16 cellular contexts compared by ENCODE assay signal in the genomic region with DNA sequence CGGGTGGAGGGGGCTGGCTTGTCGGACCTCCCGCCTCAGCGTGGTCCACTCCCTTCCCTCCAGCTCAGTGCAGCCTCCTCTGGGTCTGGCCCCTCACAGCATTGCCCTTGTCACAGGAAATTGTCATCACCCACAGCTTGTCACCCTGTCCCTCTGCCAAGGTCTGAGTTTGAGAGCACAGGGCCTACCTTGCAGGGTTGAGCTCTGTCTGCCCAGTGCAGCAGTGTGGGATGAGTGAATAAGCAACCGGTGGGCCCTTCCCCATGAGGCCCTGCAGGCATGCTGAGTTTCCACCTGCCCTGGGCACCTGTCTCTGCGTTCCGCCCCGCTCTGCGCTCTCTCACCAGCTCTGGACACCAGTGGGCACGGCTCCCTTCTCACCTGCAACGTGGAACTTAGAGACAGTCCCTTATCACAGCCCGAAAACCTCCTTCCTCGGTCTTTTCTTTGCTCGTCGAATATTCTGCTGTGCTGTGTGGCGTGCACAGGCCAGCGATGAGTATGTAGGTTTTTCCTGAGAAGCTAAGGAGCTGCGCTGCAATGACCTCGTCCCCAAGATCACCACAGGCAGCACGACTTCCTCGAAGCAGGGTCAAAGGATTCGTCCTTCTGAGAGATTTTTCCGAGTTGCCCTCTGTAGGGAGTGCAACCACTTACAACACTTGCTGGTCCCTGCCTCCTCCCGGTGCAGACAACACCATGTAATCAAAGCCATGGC. TPM values are rescaled to one million over a fixed set of nuclear protein-coding genes. Genes with fewer than 3 reads are reported as not detected.
A peak's percentile ranks its signal among the peaks of the same experiment; 100 is the strongest.
DNase-seq lines count a peak whose midpoint lies in the region; ATAC-seq and TF ChIP-seq lines count a peak whose summit lies in the region.
"Had no signal": no experiment of that assay in that cellular context is flagged by ENCODE, and none has a peak within 500 bp of the region (broad histone marks: within the 10 kb centered on the region; RNA-seq: fewer than 3 reads in every experiment).

No MANE protein-coding gene starts in this region.

- 50 to 67% (median 61%) methylated on average over 22 to 24 of the region's 24 CpGs for WGBS in heart left ventricle, 4 donors

- ATAC-seq in heart left ventricle (peak; percentile 59 to 76 (median 69)), natural killer cell (peak; percentile 92 to 94 (median 94))
- ATAC-seq: activated T-cell treated with anti-CD3 and anti-CD28 coated beads, Interleukin-2, amount 50 U/mL, for 4 hours had no signal

- H3K4me1 ChIP-seq in BLaER1 treated with 17β-estradiol and CSF1 and Interleukin-3, amounts not matched to agents 10 nM and 100 nM = peaks cover 19 to 70% (median 54%) of the 10 kb centered on the region in 10 experiments
- H3K4me1 ChIP-seq in heart left ventricle = peaks cover 18 to 68% (median 46%) of the 10 kb centered on the region in 12 donors

- CTCF ChIA-PET in Calu3 (lab: Charles Lee) = no interaction called here

- BruUV-seq in Calu3 (replicated peaks; lab: Mats Ljungman, UMichigan) = no TSS peak

- H3K9me3 ChIP-seq in BLaER1 treated with 17β-estradiol and CSF1 and Interleukin-3, amounts not matched to agents 10 nM and 100 nM (replicated peaks in 1 of 11) = no peaks in the 10 kb centered on the region
- H3K9me3 ChIP-seq in KOPT-K1 (ENCODE audit: insufficient read depth, low read length, poor library complexity, severe bottlenecking) (no peaks in the 10 kb centered on the region), heart left ventricle (no peaks in the 10 kb centered on the region)
- H3K9me3 ChIP-seq: SJCRH30, tibial nerve had no signal

- no peak overlapping the region for H3K9ac ChIP-seq in BLaER1 treated with 17β-estradiol and CSF1 and Interleukin-3, amounts not matched to agents 10 nM and 100 nM

- no peaks in the 10 kb centered on the region for H3K36me3 ChIP-seq in BLaER1 treated with 17β-estradiol and CSF1 and Interleukin-3, amounts not matched to agents 10 nM and 100 nM
- H3K36me3 ChIP-seq in KOPT-K1 (ENCODE audit: insufficient read depth, low read length) = no peaks in the 10 kb centered on the region
- no peaks in the 10 kb centered on the region for H3K36me3 ChIP-seq in heart left ventricle
- H3K36me3 ChIP-seq: SJCRH30, tibial nerve had no signal

- DNase-seq in heart left ventricle = peak in 3 of 5 donors; percentile 66 to 85 (median 68)
- peak; percentile 55 for DNase-seq in natural killer cell
- DNase-seq in OCI-M2 (lab: John Stamatoyannopoulos, UW; ENCODE audit: unreplicated experiment) = no peak
- no peak for DNase-seq in NCI-H146 (lab: John Stamatoyannopoulos, UW)
- no peak for DNase-seq in RKO (ENCODE audit: low spot score)
- DNase-seq in Calu3 = no peak
- DNase-seq: activated naive CD8-positive, alpha-beta T cell treated with anti-CD3 and anti-CD28 coated beads, Interleukin-2, amount 10 ng/mL, durations not matched to agents 7 days and 5 days; activated T-cell treated with anti-CD3 and anti-CD28 coated beads, Interleukin-2, amount 50 U/mL, for 4 hours; erythroblast; naive B cell; NCI-H1092; stimulated activated CD4-positive, alpha-beta T cell treated with anti-CD3 and anti-CD28 coated beads, Interleukin-2, amount 100 ng/mL, for 24 hours had no signal

- H3K27me3 Mint-ChIP-seq in natural killer cell (ENCODE audit: low read depth in 2 of 2) (no peaks in the 10 kb centered on the region), Calu3 (ENCODE audit: unreplicated experiment) (no peaks in the 10 kb centered on the region)

- no peaks in the 10 kb centered on the region for H3K27me3 ChIP-seq in BLaER1 treated with 17β-estradiol and CSF1 and Interleukin-3, amounts not matched to agents 10 nM and 100 nM
- H3K27me3 ChIP-seq in heart left ventricle = no peaks in the 10 kb centered on the region
- H3K27me3 ChIP-seq: SJCRH30, tibial nerve had no signal

- peak overlapping the region; percentile 90 to 93 for H3K27ac Mint-ChIP-seq in natural killer cell
- H3K27ac Mint-ChIP-seq in Calu3 (ENCODE audit: unreplicated experiment) = no peak overlapping the region
- H3K27ac Mint-ChIP-seq: activated naive CD8-positive, alpha-beta T cell treated with anti-CD3 and anti-CD28 coated beads, Interleukin-2, amount 10 ng/mL, durations not matched to agents 7 days and 5 days had no signal

- no peaks in the 10 kb centered on the region for H3K9me3 Mint-ChIP-seq in natural killer cell
- H3K9me3 Mint-ChIP-seq in Calu3 (ENCODE audit: low read depth, unreplicated experiment) = no peaks in the 10 kb centered on the region
- H3K9me3 Mint-ChIP-seq: activated T-cell treated with anti-CD3 and anti-CD28 coated beads, Interleukin-2, amount 50 U/mL, for 4 hours had no signal

- no peaks in the 10 kb centered on the region; a peak in 1 of 22 replicates for H4K20me1 ChIP-seq in BLaER1 treated with 17β-estradiol and CSF1 and Interleukin-3, amounts not matched to agents 10 nM and 100 nM

- no peaks in the 10 kb centered on the region for H3K36me3 Mint-ChIP-seq in natural killer cell
- no peaks in the 10 kb centered on the region for H3K36me3 Mint-ChIP-seq in Calu3 (ENCODE audit: insufficient read depth, unreplicated experiment)
- H3K36me3 Mint-ChIP-seq: activated naive CD8-positive, alpha-beta T cell treated with anti-CD3 and anti-CD28 coated beads, Interleukin-2, amount 10 ng/mL, durations not matched to agents 7 days and 5 days; naive B cell had no signal

- no peak for TF ChIP-seq POLR2A in heart left ventricle (IDR thresholded peaks at IDR 0.05)

- no peak overlapping the region for H3K4me3 ChIP-seq in BLaER1 treated with 17β-estradiol and CSF1 and Interleukin-3, amounts not matched to agents 10 nM and 100 nM
- no peak overlapping the region for H3K4me3 ChIP-seq in heart left ventricle
- H3K4me3 ChIP-seq: SJCRH30, tibial nerve had no signal

- no peak overlapping the region for H3K27ac ChIP-seq in BLaER1 treated with 17β-estradiol and CSF1 and Interleukin-3, amounts not matched to agents 10 nM and 100 nM
- H3K27ac ChIP-seq in KOPT-K1 (ENCODE audit: low read depth, low read length, poor library complexity, severe bottlenecking) (peak overlapping the region; percentile 26), heart left ventricle (peak overlapping the region; percentile 14 to 96 (median 74))
- H3K27ac ChIP-seq: SJCRH30 had no signal

- intact Hi-C loops in heart left ventricle (cut with DNase I) (loop anchor here in 2 of 10 donors (1.0 to 2.0 kb wide), 2 partner anchors 26 to 89 kb away; a partner anchor contains a TSS), natural killer cell (cut with micrococcal nuclease) (loop anchor here (5.0 kb wide), 1 partner anchor 35 kb away; no protein-coding TSS in a partner anchor), Calu3 (cut with micrococcal nuclease; ENCODE audit: unreplicated experiment) (no loop called here)

- H3K4me3 Mint-ChIP-seq in natural killer cell (peak overlapping the region; percentile 72), Calu3 (ENCODE audit: low read depth, unreplicated experiment) (no peak overlapping the region)
- H3K4me3 Mint-ChIP-seq: activated naive CD8-positive, alpha-beta T cell treated with anti-CD3 and anti-CD28 coated beads, Interleukin-2, amount 10 ng/mL, durations not matched to agents 7 days and 5 days; activated T-cell treated with anti-CD3 and anti-CD28 coated beads, Interleukin-2, amount 50 U/mL, for 4 hours; naive B cell had no signal

- H3K4me2 ChIP-seq in BLaER1 treated with 17β-estradiol and CSF1 and Interleukin-3, amounts not matched to agents 10 nM and 100 nM = peak overlapping the region in 7 of 11 experiments; percentile 3 to 51 (median 28); a peak in 8 of 22 replicates

- no peak for TF ChIP-seq CTCF in heart left ventricle (IDR thresholded peaks at IDR 0.05)
- no peak for TF ChIP-seq CTCF in natural killer cell (IDR thresholded peaks at IDR 0.05)
- TF ChIP-seq CTCF in Calu3 (IDR thresholded peaks at IDR 0.05; ENCODE audit: unreplicated experiment) = no peak

- H3K4me1 Mint-ChIP-seq in natural killer cell = peaks cover 47 to 59% of the 10 kb centered on the region in 2 donors
- peaks cover 17% of the 10 kb centered on the region for H3K4me1 Mint-ChIP-seq in Calu3 (ENCODE audit: low read depth, unreplicated experiment)
- H3K4me1 Mint-ChIP-seq: activated naive CD8-positive, alpha-beta T cell treated with anti-CD3 and anti-CD28 coated beads, Interleukin-2, amount 10 ng/mL, durations not matched to agents 7 days and 5 days had no signal

RNA-seq across cellular contexts. Expression of a gene that starts 26.9 kb away (rescaled TPM):
- total RNA-seq in heart left ventricle (10 to 100 TPM; 12.1 to 47.3 (median 22.1) TPM), natural killer cell (100 to 1,000 TPM; 126 to 228 (median 192) TPM), Calu3 (2022) (11.7 and 17.7 TPM in 2 replicates)
- 10 to 100 TPM in 1 of 2 donors, 1 to 10 TPM in 1; 8.0 to 12.1 TPM for polyA plus RNA-seq in heart left ventricle

Comparison
In these comparisons a context has a peak if more than half of its experiments do, and no peak if none do; other contexts are left out.
1. H3K27ac ChIP-seq: peak in KOPT-K1 (single experiment) and heart left ventricle (12 of 12); none in BLaER1 treated with 17β-estradiol and CSF1 and Interleukin-3, amounts not matched to agents 10 nM and 100 nM (0 of 11).
2. DNase-seq: peak in heart left ventricle (3 of 5) and natural killer cell (single experiment); none in OCI-M2 (single experiment), NCI-H146 (single experiment), RKO (single experiment) and Calu3 (single experiment).